18 cellular contexts compared by ENCODE assay signal in genomic region chr14:91555531-91555930, GRCh38. TPM values are rescaled to one million over a fixed set of nuclear protein-coding genes. Genes with fewer than 3 reads are reported as not detected.
DNase-seq lines count a peak whose midpoint lies in the region; ATAC-seq, FAIRE-seq and TF ChIP-seq lines count a peak whose summit lies in the region.
"Had no signal": no experiment of that assay in that cellular context is flagged by ENCODE, and none has a peak within 500 bp of the region (broad histone marks: within the 10 kb centered on the region; RNA-seq: fewer than 3 reads in every experiment).

No MANE protein-coding gene starts in this region.

- TF ChIP-seq RAD21 in HepG2 (CRISPR knock-in tag; IDR thresholded peaks at IDR 0.05) = no peak

- H3K9me3 Mint-ChIP-seq in Caco-2 (ENCODE audit: unreplicated experiment) = peaks cover 23% of the 10 kb centered on the region

- BruUV-seq in Caco-2 (replicated peaks; lab: Mats Ljungman, UMichigan) (no TSS peak), HepG2 (replicated peaks; lab: Mats Ljungman, UMichigan) (no TSS peak)

- H2BK120ac ChIP-seq in trophoblast cell (ENCODE audit: insufficient read depth, low read length, poor library complexity) = no peak overlapping the region

- H3K36me3 ChIP-seq in Caco-2 (ENCODE audit: control insufficient read depth, insufficient read depth, low read length) (no peaks in the 10 kb centered on the region), hepatocyte (replicated peaks; ENCODE audit: insufficient read depth, low read depth) (no peaks in the 10 kb centered on the region), HepG2 (replicated peaks in 1 of 2; ENCODE audit: control insufficient read depth in 1 of 2, insufficient read depth in 2 of 2, low read length in 2 of 2) (no peaks in the 10 kb centered on the region), trophoblast cell (ENCODE audit: control insufficient read depth in 1 of 2, insufficient read depth in 2 of 2, low read length in 2 of 2) (no peaks in the 10 kb centered on the region)
- H3K36me3 ChIP-seq: BLaER1 had no signal

- WGBS in hepatocyte (ENCODE audit: low lambda C conversion rate, missing lambda C conversion rate) = 77% methylated on average over 2 of the region's 2 CpGs
- WGBS in HepG2 (ENCODE audit: low lambda C conversion rate) = 5% methylated on average over 2 of the region's 2 CpGs
- no CpG with 5 or more reads among the region's 2 CpGs for WGBS in trophoblast cell (ENCODE audit: extremely low coverage, insufficient coverage, insufficient read length)

- no peak overlapping the region for H3K18ac ChIP-seq in trophoblast cell (ENCODE audit: low read length)

- in situ Hi-C loops in HepG2 (cut with HindIII; ENCODE audit: extremely low pct_ligation_motif_present, low pct_unique_long_range_greater_than_20kb) = no loop called here

- H3K14ac ChIP-seq in trophoblast cell (ENCODE audit: low read length) = no peak overlapping the region

- DNase-seq in Caco-2 (peak in 1 of 2 experiments; percentile 27), hepatocyte (ENCODE audit: low spot score) (no peak), HepG2 (ENCODE audit: low spot score) (no peak), trophoblast cell (peak; percentile 24 to 71), NCI-H2081 treated with DMSO at 0.1 percent for 48 hours (lab: John Stamatoyannopoulos, UW) (no peak)
- DNase-seq: 8988T; Calu3; CD4-positive, alpha-beta memory T cell; DMS53; DND-41; EL; H9 had no signal

- intact Hi-C loops in Caco-2 (cut with micrococcal nuclease; ENCODE audit: unreplicated experiment) (loop anchor here (1.0 kb wide), 2 partner anchors 20 to 45 kb away; partner anchors contain the start of gene PPP4R3A), HepG2 (cut with micrococcal nuclease; ENCODE audit: unreplicated experiment) (no loop called here)

- H3K27ac Mint-ChIP-seq in Caco-2 (ENCODE audit: unreplicated experiment) = peak overlapping the region; percentile 30
- H3K27ac Mint-ChIP-seq: CD4-positive, alpha-beta memory T cell; H9 had no signal

- no peaks in the 10 kb centered on the region for H3K27me3 Mint-ChIP-seq in Caco-2 (ENCODE audit: insufficient read depth, unreplicated experiment)
- H3K27me3 Mint-ChIP-seq: CD4-positive, alpha-beta memory T cell had no signal

- no peak overlapping the region for H2BK5ac ChIP-seq in trophoblast cell (ENCODE audit: low read depth, low read length, poor library complexity)

- H4K20me1 ChIP-seq in hepatocyte (ENCODE audit: insufficient read depth, poor library complexity, severe bottlenecking) (no peaks in the 10 kb centered on the region), HepG2 (ENCODE audit: insufficient read depth, low read length) (no peaks in the 10 kb centered on the region)
- H4K20me1 ChIP-seq: BLaER1 had no signal

- no peaks in the 10 kb centered on the region for H3K36me3 Mint-ChIP-seq in Caco-2 (ENCODE audit: insufficient read depth, unreplicated experiment)
- H3K36me3 Mint-ChIP-seq: CD14-positive monocyte had no signal

- peak; percentile 64 for FAIRE-seq in HepG2 (lab: Jason Lieb, UNC)
- FAIRE-seq: GM12891, H1 had no signal

- H4K8ac ChIP-seq in trophoblast cell (ENCODE audit: low read depth, low read length) = no peak overlapping the region

- no peaks in the 10 kb centered on the region for H3K9me2 ChIP-seq in hepatocyte (replicated peaks; ENCODE audit: insufficient read depth)

- H2AFZ ChIP-seq in hepatocyte (no peak overlapping the region), HepG2 (ENCODE audit: low read length) (no peak overlapping the region), trophoblast cell (ENCODE audit: insufficient read depth, low read length, poor library complexity) (no peak overlapping the region)

- no peak overlapping the region for H3K4me3 ChIP-seq in Caco-2 (ENCODE audit: low read depth, low read length)
- no peak overlapping the region for H3K4me3 ChIP-seq in hepatocyte
- peak overlapping the region in 2 of 3 experiments; percentile 33 to 54; a peak in 3 of 6 replicates for H3K4me3 ChIP-seq in HepG2 (replicated peaks in 1 of 3; ENCODE audit: insufficient read depth in 1 of 3, low read depth in 2 of 3, low read length in 3 of 3)
- H3K4me3 ChIP-seq in trophoblast cell (ENCODE audit: low read depth, low read length) = no peak overlapping the region
- H3K4me3 ChIP-seq: BLaER1 had no signal

- no peak overlapping the region for H2BK12ac ChIP-seq in trophoblast cell (ENCODE audit: low read length)

- H3K27ac ChIP-seq in hepatocyte = peak overlapping the region; percentile 53
- H3K27ac ChIP-seq in HepG2 (ENCODE audit: extremely low read length, insufficient read depth, low read length) = peak overlapping the region; percentile 65
- peak overlapping the region; percentile 49 for H3K27ac ChIP-seq in trophoblast cell (ENCODE audit: low read depth, low read length)
- H3K27ac ChIP-seq: BLaER1 had no signal

- peak overlapping the region; percentile 36 for H3K4me2 ChIP-seq in hepatocyte
- H3K4me2 ChIP-seq in HepG2 (ENCODE audit: low read depth, low read length) = peak overlapping the region; percentile 77
- no peak overlapping the region for H3K4me2 ChIP-seq in trophoblast cell (ENCODE audit: low read length)
- H3K4me2 ChIP-seq: BLaER1 had no signal

- H2AK5ac ChIP-seq in trophoblast cell (ENCODE audit: low read length) = no peak overlapping the region

- H3K9ac ChIP-seq in HepG2 (ENCODE audit: insufficient read depth, low read depth, low read length) (no peak overlapping the region), trophoblast cell (ENCODE audit: low read length) (no peak overlapping the region)
- H3K9ac ChIP-seq: BLaER1 had no signal

- no peak overlapping the region for H4K91ac ChIP-seq in trophoblast cell (ENCODE audit: low read depth, low read length)

- no peak overlapping the region for H3K23ac ChIP-seq in trophoblast cell (ENCODE audit: low read length)

- H3K4ac ChIP-seq in trophoblast cell (ENCODE audit: low read depth, low read length) = no peak overlapping the region

- peaks cover 13% of the 10 kb centered on the region for H3K4me1 Mint-ChIP-seq in Caco-2 (ENCODE audit: low read depth, unreplicated experiment)
- H3K4me1 Mint-ChIP-seq: CD14-positive monocyte; CD4-positive, alpha-beta memory T cell; H9 had no signal

- no peak for TF ChIP-seq POLR2A in HepG2 (IDR thresholded peaks at IDR 0.05; ENCODE audit: insufficient read depth in 1 of 2, low read depth in 2 of 2, low read length in 2 of 2)

- ATAC-seq in HepG2 (peak; percentile 21), GM18907 (IDR thresholded peaks at IDR 0.05; ENCODE audit: unreplicated experiment) (no peak), GM21619 (IDR thresholded peaks at IDR 0.05; ENCODE audit: unreplicated experiment) (no peak)

- POLR2A ChIA-PET in Caco-2 (lab: Charles Lee) = interaction anchor here (1.0 to 1.4 kb wide), 2 partner anchors 44 to 45 kb away, joined by 4 to 5 read pairs; partner anchors contain the start of gene PPP4R3A
- POLR2A ChIA-PET in HepG2 (lab: Yijun Ruan, JAX) = interaction anchor here (0.6 to 1.3 kb wide), 3 partner anchors 20 to 47 kb away, joined by 3 read pairs; partner anchors contain the start of gene PPP4R3A

- no peak for TF ChIP-seq EP300 in HepG2 (IDR thresholded peaks at IDR 0.05; ENCODE audit: low read depth in 2 of 2, low read length in 2 of 2)
- no peak for TF ChIP-seq EP300 in HepG2 (CRISPR knock-in tag; IDR thresholded peaks at IDR 0.05; ENCODE audit: borderline replicate concordance)

- no peaks in the 10 kb centered on the region for H3K79me1 ChIP-seq in trophoblast cell (ENCODE audit: low read length)

- peak overlapping the region; percentile 37 for H3K4me3 Mint-ChIP-seq in Caco-2 (ENCODE audit: unreplicated experiment)
- H3K4me3 Mint-ChIP-seq: CD14-positive monocyte; CD4-positive, alpha-beta memory T cell; H9 had no signal

- no peak overlapping the region for H4K12ac ChIP-seq in trophoblast cell (ENCODE audit: low read depth, low read length)

- H3K79me2 ChIP-seq in hepatocyte (no peaks in the 10 kb centered on the region), HepG2 (ENCODE audit: insufficient read depth, low read length) (no peaks in the 10 kb centered on the region), trophoblast cell (ENCODE audit: control insufficient read depth, insufficient read depth, low read length, poor library complexity) (no peaks in the 10 kb centered on the region)

- TF ChIP-seq CTCF in Caco-2 (IDR thresholded peaks at IDR 0.05; ENCODE audit: insufficient read depth in 1 of 2, low read depth in 1 of 2, low read length in 1 of 2, severe bottlenecking in 1 of 2, unreplicated experiment in 1 of 2) = no peak
- no peak for TF ChIP-seq CTCF in hepatocyte (IDR thresholded peaks at IDR 0.05; ENCODE audit: poor library complexity)
- TF ChIP-seq CTCF in HepG2 (CRISPR knock-in tag; IDR thresholded peaks at IDR 0.05) = no peak

- H3K4me1 ChIP-seq in Caco-2 (peaks cover 21% of the 10 kb centered on the region), hepatocyte (ENCODE audit: insufficient read depth) (peaks cover 5% of the 10 kb centered on the region), HepG2 (ENCODE audit: insufficient read depth, low read length) (peaks cover 23% of the 10 kb centered on the region), trophoblast cell (ENCODE audit: control insufficient read depth in 1 of 2, insufficient read depth in 2 of 2, low read length in 2 of 2) (peaks cover 6 to 8% of the 10 kb centered on the region in 2 experiments)
- H3K4me1 ChIP-seq: BLaER1 had no signal

- CTCF ChIA-PET in Caco-2 (lab: Charles Lee) (interaction anchor here (1.3 to 1.5 kb wide), 2 partner anchors 11 to 13 kb away, joined by 3 read pairs; no protein-coding TSS in a partner anchor), HepG2 (lab: Yijun Ruan, JAX; ENCODE audit: low intra/inter-chr PET ratio, low total read pairs) (no interaction called here)

- H3K27me3 ChIP-seq in Caco-2 (replicated peaks; ENCODE audit: control insufficient read depth, insufficient read depth, low read length) (no peaks in the 10 kb centered on the region), hepatocyte (no peaks in the 10 kb centered on the region), HepG2 (ENCODE audit: control insufficient read depth in 1 of 2, insufficient read depth in 2 of 2, low read length in 2 of 2) (no peaks in the 10 kb centered on the region), trophoblast cell (ENCODE audit: insufficient read depth, low read length) (no peaks in the 10 kb centered on the region)
- H3K27me3 ChIP-seq: BLaER1 had no signal

- H3K9me3 ChIP-seq in Caco-2 (no peaks in the 10 kb centered on the region), hepatocyte (ENCODE audit: low read depth) (no peaks in the 10 kb centered on the region), HepG2 (ENCODE audit: low read length) (no peaks in the 10 kb centered on the region), trophoblast cell (ENCODE audit: insufficient read depth, low read depth, low read length) (no peaks in the 10 kb centered on the region)

RNA-seq across cellular contexts. Expression of gene PPP4R3A, which starts 45.4 kb away (rescaled TPM):
- total RNA-seq in Caco-2 (2022) (96.5 and 98.9 TPM in 2 replicates), hepatocyte (76.5 and 85.7 TPM in 2 replicates), HepG2 (2016; rRNA removed; fragmentation: Illumina TruSeq; extraction: Trizol) (57.4 and 89.0 TPM in 2 replicates)
- polyA plus RNA-seq in hepatocyte (47.6 and 55.7 TPM in 2 replicates), HepG2 (2011; rRNA removed) (22.3 and 22.5 TPM in 2 replicates)
- 19.7 and 21.2 TPM in 2 replicates for total RNA-seq in HepG2 (2016; cell fraction: cytosol; rRNA removed; fragmentation: Illumina TruSeq; extraction: Trizol; ENCODE audit: low read depth)
- 60.8 and 82.7 TPM in 2 replicates for total RNA-seq in HepG2 (2016; cell fraction: insoluble cytoplasmic fraction; rRNA removed; fragmentation: Illumina TruSeq; extraction: Trizol)
- total RNA-seq in HepG2 (2016; cell fraction: membrane; rRNA removed; fragmentation: Illumina TruSeq; extraction: Trizol) = 40.5 and 42.1 TPM in 2 replicates
- 63.0 and 72.1 TPM in 2 replicates for total RNA-seq in HepG2 (2016; cell fraction: nucleus; rRNA removed; fragmentation: Illumina TruSeq; extraction: Trizol)
- 11.4 and 17.4 TPM in 2 replicates for polyA plus RNA-seq in HepG2 (2011; cell fraction: cytosol; rRNA removed)
- polyA plus RNA-seq in HepG2 (2011; cell fraction: nucleus; rRNA removed) = 26.8 and 27.5 TPM in 2 replicates
- polyA plus RNA-seq in HepG2 (2012) = 39.0 and 43.9 TPM in 2 replicates
- polyA plus RNA-seq in HepG2 (2016; cell fraction: cytosol; fragmentation: Illumina TruSeq; extraction: Trizol; ENCODE audit: low read depth) = 4.7 and 5.3 TPM in 2 replicates
- 74.1 and 82.9 TPM in 2 replicates for polyA plus RNA-seq in HepG2 (2016; cell fraction: insoluble cytoplasmic fraction; fragmentation: Illumina TruSeq; extraction: Trizol; ENCODE audit: low read depth)
- polyA plus RNA-seq in HepG2 (2016; cell fraction: membrane; fragmentation: Illumina TruSeq; extraction: Trizol; ENCODE audit: low read depth) = 18.0 and 19.0 TPM in 2 replicates
- polyA plus RNA-seq in HepG2 (2016; cell fraction: nucleus; fragmentation: Illumina TruSeq; extraction: Trizol; ENCODE audit: insufficient read depth, low read depth) = 99.9 and 101 TPM in 2 replicates
- polyA minus RNA-seq in HepG2 (2011; rRNA and poly(A)+ RNA removed; ENCODE audit: low replicate concordance) = 16.2 and 31.7 TPM in 2 replicates
- 26.6 and 29.5 TPM in 2 replicates for polyA minus RNA-seq in HepG2 (2011; cell fraction: cytosol; rRNA and poly(A)+ RNA removed)
- polyA minus RNA-seq in HepG2 (2011; cell fraction: nucleus; rRNA and poly(A)+ RNA removed) = 68.9 and 69.3 TPM in 2 replicates
- polyA plus RNA-seq in trophoblast cell (2013) = 102 and 103 TPM in 2 replicates

Comparison
In these comparisons a context has a peak if more than half of its experiments do, and no peak if none do; other contexts are left out.
1. DNase-seq: peak in trophoblast cell (2 of 2); none in hepatocyte (single experiment), HepG2 (single experiment) and NCI-H2081 treated with DMSO at 0.1 percent for 48 hours (single experiment).
2. H3K4me3 ChIP-seq: peak in HepG2 (2 of 3); none in Caco-2 (single experiment), hepatocyte (single experiment) and trophoblast cell (single experiment).
3. Peak in every context shown above with its lines, with median percentiles within 50 percentile points of each other: H3K27ac ChIP-seq.